Comparison of ENCODE assay signal across 20 cellular contexts in genomic region chr14:103868242-103868897, GRCh38. TPM values are rescaled to one million over a fixed set of nuclear protein-coding genes. Genes with fewer than 3 reads are reported as not detected.
DNase-seq lines count a peak whose midpoint lies in the region; ATAC-seq and TF ChIP-seq lines count a peak whose summit lies in the region.
"Had no signal": no experiment of that assay in that cellular context is flagged by ENCODE, and none has a peak within 500 bp of the region (broad histone marks: within the 10 kb centered on the region; RNA-seq: fewer than 3 reads in every experiment).

No MANE protein-coding gene starts in this region.

- no peaks in the 10 kb centered on the region for H4K20me1 ChIP-seq in PC-3 (ENCODE audit: low read length)

- DNase-seq in NCI-H2171 treated with DMSO at 0.1 percent for 48 hours (lab: John Stamatoyannopoulos, UW) (peak; percentile 63), NCI-H2171 (lab: John Stamatoyannopoulos, UW) (no peak), RWPE2 (ENCODE audit: low spot score) (peak; percentile 87), right atrium auricular region (ENCODE audit: low spot score) (no peak), sigmoid colon (no peak), kidney glomerular epithelial cell (lab: John Stamatoyannopoulos, UW) (no peak), T1000 (lab: John Stamatoyannopoulos, UW) (no peak), PC-3 (no peak)
- DNase-seq: activated CD4-positive, CD25-positive, alpha-beta regulatory T cell; activated CD8-positive, alpha-beta memory T cell treated with anti-CD3 and anti-CD28 coated beads for 24 hours; CD4-positive, alpha-beta memory T cell; effector memory CD4-positive, alpha-beta T cell; HCEC 1CT; left colon; spleen; T-helper 2 cell; tibial artery had no signal

- no peaks in the 10 kb centered on the region for H3K79me2 ChIP-seq in PC-3 (ENCODE audit: low read length)

- no peak for TF ChIP-seq EP300 in sigmoid colon (IDR thresholded peaks at IDR 0.05)

- H3F3A ChIP-seq in PC-3 (ENCODE audit: low read length, unreplicated experiment), result no peaks in the 10 kb centered on the region

- no peaks in the 10 kb centered on the region for H3K36me3 ChIP-seq in RWPE2 (ENCODE audit: low read depth)
- H3K36me3 ChIP-seq in right atrium auricular region, result no peaks in the 10 kb centered on the region
- H3K36me3 ChIP-seq in sigmoid colon, result no peaks in the 10 kb centered on the region
- H3K36me3 ChIP-seq in PC-3 (ENCODE audit: low read depth, low read length), result no peaks in the 10 kb centered on the region
- H3K36me3 ChIP-seq: spleen, tibial artery had no signal

- no peak for TF ChIP-seq POLR2A in sigmoid colon (IDR thresholded peaks at IDR 0.05)

- H3K27me3 ChIP-seq in RWPE2 (ENCODE audit: insufficient read depth, poor library complexity, severe bottlenecking), result no peaks in the 10 kb centered on the region
- H3K27me3 ChIP-seq in right atrium auricular region, result no peaks in the 10 kb centered on the region
- peaks cover 0 to 6% (median 0%) of the 10 kb centered on the region in 3 donors for H3K27me3 ChIP-seq in sigmoid colon
- no peaks in the 10 kb centered on the region for H3K27me3 ChIP-seq in PC-3 (ENCODE audit: low read length)
- H3K27me3 ChIP-seq: spleen had no signal

- no TSS peak for BruUV-seq in PC-3 (replicated peaks; lab: Mats Ljungman, UMichigan)

- ATAC-seq in RWPE2 (ENCODE audit: low read depth) (peak; percentile 77), PC-3 (no peak)
- ATAC-seq: left colon had no signal

- H3K9ac ChIP-seq in PC-3 (ENCODE audit: low read length), result no peak overlapping the region
- H3K9ac ChIP-seq: KMS-11 had no signal

- intact Hi-C loops in sigmoid colon (cut with DNase I), result no loop called here
- intact Hi-C loops in PC-3 (cut with micrococcal nuclease), result no loop called here

- no peaks in the 10 kb centered on the region for H3K9me2 ChIP-seq in PC-3 (replicated peaks; ENCODE audit: low read length)

- WGBS in sigmoid colon, 2 donors, result 93 to 94% methylated on average over 10 of the region's 10 CpGs

- H3K4me1 ChIP-seq in RWPE2 (ENCODE audit: insufficient read depth, poor library complexity, severe bottlenecking) (peaks cover 24% of the 10 kb centered on the region), right atrium auricular region (peaks cover 0 to 44% of the 10 kb centered on the region in 2 donors), sigmoid colon (peaks cover 0 to 22% (median 14%) of the 10 kb centered on the region in 4 donors), PC-3 (ENCODE audit: insufficient read depth, low read length) (no peaks in the 10 kb centered on the region)

- no peaks in the 10 kb centered on the region for H3K9me3 ChIP-seq in RWPE2 (ENCODE audit: severe bottlenecking)
- no peaks in the 10 kb centered on the region for H3K9me3 ChIP-seq in right atrium auricular region
- H3K9me3 ChIP-seq in sigmoid colon, result no peaks in the 10 kb centered on the region
- H3K9me3 ChIP-seq in PC-3 (ENCODE audit: low read length), result no peaks in the 10 kb centered on the region
- H3K9me3 ChIP-seq: spleen, tibial artery had no signal

- CTCF ChIA-PET in PC-3 (lab: Charles Lee), result no interaction called here

- no peak overlapping the region for H2AFZ ChIP-seq in PC-3 (ENCODE audit: low read length)

- no peak overlapping the region for H3K4me2 ChIP-seq in PC-3 (ENCODE audit: low read length)
- H3K4me2 ChIP-seq: KMS-11 had no signal

- POLR2A ChIA-PET in PC-3 (lab: Charles Lee; ENCODE audit: unreplicated experiment), result no interaction called here

- H3K27ac ChIP-seq in RWPE2 (ENCODE audit: poor library complexity, severe bottlenecking) (peak overlapping the region; percentile 73), right atrium auricular region (peak overlapping the region; percentile 71 to 85), sigmoid colon (peak overlapping the region; percentile 26 to 73 (median 54)), PC-3 (ENCODE audit: low read length) (no peak overlapping the region)
- H3K27ac ChIP-seq: KMS-11, spleen, tibial artery had no signal

- no peak overlapping the region for H3K4me3 ChIP-seq in RWPE2 (ENCODE audit: severe bottlenecking)
- H3K4me3 ChIP-seq in right atrium auricular region, result no peak overlapping the region
- no peak overlapping the region for H3K4me3 ChIP-seq in sigmoid colon
- no peak overlapping the region for H3K4me3 ChIP-seq in PC-3 (ENCODE audit: low read length)
- H3K4me3 ChIP-seq: spleen, tibial artery had no signal

- TF ChIP-seq CTCF in RWPE2 (IDR thresholded peaks at IDR 0.05; ENCODE audit: poor library complexity, severe bottlenecking) (no peak), right atrium auricular region (IDR thresholded peaks at IDR 0.05) (no peak), sigmoid colon (IDR thresholded peaks at IDR 0.05) (no peak), PC-3 (conservative IDR thresholded peaks at IDR 0.05; ENCODE audit: low read depth, low read length) (no peak)

RNA-seq across cellular contexts. Expression of gene PPP1R13B, which starts 21.0 kb away (rescaled TPM):
- 10 to 100 TPM; 45.7 to 47.8 TPM for total RNA-seq in right atrium auricular region
- 10 to 100 TPM in 2 of 4 donors, 1 to 10 TPM in 2; 8.6 to 10.5 (median 10.1) TPM for total RNA-seq in sigmoid colon
- 10 to 100 TPM in 1 of 3 donors, 1 to 10 TPM in 2; 9.6 to 26.9 (median 9.9) TPM for polyA plus RNA-seq in sigmoid colon
- total RNA-seq in PC-3 (2014; rRNA removed), result 13.0 and 16.4 TPM in 2 replicates

RNA-seq across cellular contexts. Expression of gene TDRD9, which starts 59.9 kb away (rescaled TPM):
- total RNA-seq in right atrium auricular region (10 to 100 TPM in 1 of 2 donors, 1 to 10 TPM in 1; 8.6 to 20.8 TPM), sigmoid colon (1 to 10 TPM in 2 of 4 donors, under 1 TPM in 2; 0.68 to 4.6 (median 2.0) TPM), PC-3 (2014; rRNA removed) (0.07 and 0.12 TPM in 2 replicates)
- 1 to 10 TPM in 2 of 3 donors, under 1 TPM in 1; 0.58 to 1.2 (median 1.2) TPM for polyA plus RNA-seq in sigmoid colon
- total RNA-seq: A673, Daoy had no signal

Comparison
In these comparisons a context has a peak if more than half of its experiments do, and no peak if none do; other contexts are left out.
1. DNase-seq: peak in NCI-H2171 treated with DMSO at 0.1 percent for 48 hours (single experiment) and RWPE2 (single experiment); none in NCI-H2171 (single experiment), right atrium auricular region (single experiment), sigmoid colon (single experiment), kidney glomerular epithelial cell (single experiment), T1000 (single experiment) and PC-3 (single experiment).